ENCODE assay signal across 8 cellular contexts in the genomic region with DNA sequence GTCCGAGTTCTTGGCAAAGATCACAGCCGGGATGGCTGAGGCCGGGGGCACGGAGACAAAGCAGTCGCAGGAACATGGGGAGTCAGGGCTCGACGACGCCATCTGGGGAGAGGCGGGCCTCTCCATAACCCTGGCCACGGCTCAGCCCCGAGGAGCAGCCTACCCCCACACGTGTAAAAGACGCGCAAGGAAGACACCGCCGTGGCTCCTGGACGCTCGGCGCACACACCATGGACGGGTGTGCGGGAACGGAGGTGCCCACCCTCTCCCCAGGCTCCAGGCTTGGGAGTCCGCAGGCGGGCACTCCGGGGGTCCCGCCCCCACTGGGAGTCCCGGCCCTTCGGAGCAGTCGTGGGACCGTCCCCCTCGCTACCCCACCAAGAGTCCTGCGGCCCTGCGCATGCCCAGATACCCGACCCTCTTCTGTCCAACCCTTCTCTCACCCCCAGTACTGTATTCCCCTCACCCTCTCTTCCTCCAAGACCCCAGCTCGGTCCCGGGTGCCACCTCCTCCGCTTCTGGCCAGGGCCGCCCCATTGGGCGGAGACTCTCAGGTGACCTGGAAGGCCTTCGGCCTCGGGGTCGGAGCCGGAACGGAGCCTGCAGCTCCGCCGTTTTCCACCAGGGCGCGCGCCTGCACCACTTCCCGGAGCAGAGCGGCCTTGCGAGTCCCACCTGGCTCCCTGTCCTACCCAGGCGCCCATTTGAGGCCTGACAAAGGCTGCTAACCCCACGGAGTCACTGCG. TPM values are rescaled to one million over a fixed set of nuclear protein-coding genes. Genes with fewer than 3 reads are reported as not detected.
DNase-seq lines count a peak whose midpoint lies in the region; ATAC-seq, FAIRE-seq and TF ChIP-seq lines count a peak whose summit lies in the region.

A gene (minus strand): TSS at position 532 of the 746 bp plus-strand sequence. CDS start 430 bp downstream, at position 102.

- H3K4me1 ChIP-seq in A549 (peaks cover 25% of the 10 kb centered on the region), kidney (ENCODE audit: control insufficient read depth in 1 of 2, insufficient read depth in 1 of 2, low read depth in 1 of 2, low read length in 2 of 2) (peaks cover 28 to 33% of the 10 kb centered on the region in 2 donors)

- H3K9me3 ChIP-seq in A549 = no peaks in the 10 kb centered on the region
- no peaks in the 10 kb centered on the region for H3K9me3 ChIP-seq in kidney (ENCODE audit: control insufficient read depth in 1 of 2, low read length in 2 of 2)

- peaks cover 18% of the 10 kb centered on the region for H3K27me3 Mint-ChIP-seq in central memory CD8-positive, alpha-beta T cell

- no peaks in the 10 kb centered on the region for H3K9me3 Mint-ChIP-seq in central memory CD8-positive, alpha-beta T cell

- no peak for TF ChIP-seq EP300 in A549 (IDR thresholded peaks at IDR 0.05)

- peak within 1 kb of the TSS; percentile 61 to 87 for H3K9ac ChIP-seq in kidney (ENCODE audit: low read length in 2 of 2)

- H3K4me3 ChIP-seq in A549 (peak within 1 kb of the TSS; percentile 85), kidney (ENCODE audit: low read length in 2 of 2) (peak within 1 kb of the TSS; percentile 68 to 91)

- peak within 1 kb of the TSS; percentile 99 for H3K4me2 ChIP-seq in A549

- CTCF ChIA-PET in A549 (lab: Yijun Ruan, JAX) = interaction anchor here (0.6 to 36.3 kb wide), 33 partner anchors 11 to 223 kb away, joined by 3 to 1860 read pairs (median 4); a partner anchor contains a TSS

- TF ChIP-seq POLR2A in A549 (IDR thresholded peaks at IDR 0.05; ENCODE audit: low read length) = peak; percentile 49

- intact Hi-C loops in kidney (cut with DNase I) = loop anchor here (10.0 kb wide), 1 partner anchor 174 kb away; no protein-coding TSS in a partner anchor

- TF ChIP-seq CTCF in A549 (IDR thresholded peaks at IDR 0.05) (peak; percentile 98), kidney (IDR thresholded peaks at IDR 0.05; ENCODE audit: borderline replicate concordance, extremely low read depth, insufficient read depth) (peak; percentile 98)

- H3K27ac ChIP-seq in A549 (peak within 1 kb of the TSS; percentile 90 to 92), kidney (ENCODE audit: low read depth in 2 of 2, low read length in 2 of 2) (peak within 1 kb of the TSS; percentile 61 to 74)

- DNase-seq in A549 (ENCODE audit: low read depth in 1 of 2, low spot score in 1 of 2) = peak; percentile 92 to 93
- DNase-seq in NCI-H345 (lab: John Stamatoyannopoulos, UW) = peak; percentile 87
- DNase-seq in activated CD4-positive, CD25-positive, alpha-beta regulatory T cell treated with anti-CD3 and anti-CD28 coated beads, Interleukin-2, amount 50 U/mL, for 16 hours (ENCODE audit: low read depth, low spot score) = peak; percentile 65
- peak; percentile 79 to 91 for DNase-seq in central memory CD8-positive, alpha-beta T cell (ENCODE audit: low spot score in 2 of 2)
- peak; percentile 96 for DNase-seq in kidney
- DNase-seq in stimulated activated CD4-positive, alpha-beta T cell treated with anti-CD3 and anti-CD28 coated beads, Interleukin-15, amount 100 ng/mL, for 48 hours (ENCODE audit: low read depth in 2 of 2) = peak; percentile 76 to 87

- no peak for FAIRE-seq in A549 (lab: Jason Lieb, UNC)
- FAIRE-seq in kidney (lab: Jason Lieb, UNC) = no peak

- TF ChIP-seq RAD21 in A549 (conservative IDR thresholded peaks at IDR 0.05 in 1 of 2, IDR thresholded peaks at IDR 0.05 in 1 of 2) = peak; percentile 99 to 100

- peaks cover 23% of the 10 kb centered on the region for H3K4me1 Mint-ChIP-seq in central memory CD8-positive, alpha-beta T cell

- WGBS in A549 (ENCODE audit: missing lambda C conversion rate) = 2% methylated on average over 50 of the region's 55 CpGs

- H3K4me3 Mint-ChIP-seq in central memory CD8-positive, alpha-beta T cell = peak within 1 kb of the TSS; percentile 96

- ATAC-seq in A549 (peak; percentile 79 to 90), GM18519 (IDR thresholded peaks at IDR 0.05; ENCODE audit: low FRiP score, unreplicated experiment) (peak; percentile 74), HG03135 (IDR thresholded peaks at IDR 0.05; ENCODE audit: unreplicated experiment) (peak; percentile 74)
- peak; percentile 84 for ATAC-seq in central memory CD8-positive, alpha-beta T cell (replicated peaks; ENCODE audit: extremely low read depth, poor library complexity, severe bottlenecking)

- peaks cover 2 to 16% of the 10 kb centered on the region in 2 donors for H3K36me3 ChIP-seq in kidney (ENCODE audit: control insufficient read depth in 1 of 2, insufficient read depth in 2 of 2, low read length in 2 of 2)

- POLR2A ChIA-PET in A549 (lab: Yijun Ruan, JAX) = interaction anchor here (0.6 to 2.6 kb wide), 7 partner anchors 10 to 130 kb away, joined by 3 to 35 read pairs (median 3); a partner anchor contains a TSS

- H3K36me3 Mint-ChIP-seq in central memory CD8-positive, alpha-beta T cell (ENCODE audit: insufficient read depth) = peaks cover 5% of the 10 kb centered on the region

- peak within 1 kb of the TSS; percentile 97 for H3K27ac Mint-ChIP-seq in central memory CD8-positive, alpha-beta T cell (ENCODE audit: low read depth)

TF ChIP-seq in A549, 52 proteins besides CTCF, POLR2A, EP300 and RAD21:
- TF ChIP-seq HOXB13 (CRISPR knock-in tag; IDR thresholded peaks at IDR 0.05; ENCODE audit: low read depth) (0 out of 2 replicates have a peak, but pooled peaks have one; percentile 45), PHF8 (IDR thresholded peaks at IDR 0.05; ENCODE audit: borderline replicate concordance, low read depth) (peak; percentile 47; the same call in 1 of the 2 replicates), JUN (IDR thresholded peaks at IDR 0.05) (peak in 1 of 2 experiments; percentile 67; a peak in 2 of 5 replicates), HOXB5 (CRISPR knock-in tag; IDR thresholded peaks at IDR 0.05) (peak; percentile 55; the same call in 1 of the 2 replicates), GATA3 (IDR thresholded peaks at IDR 0.05; ENCODE audit: borderline replicate concordance) (0 out of 2 replicates have a peak, but pooled peaks have one; percentile 6), POLR2AphosphoS2 (conservative IDR thresholded peaks at IDR 0.05; ENCODE audit: low read length) (no peak), KDM5A (IDR thresholded peaks at IDR 0.05) (peak; percentile 85), SMC3 (IDR thresholded peaks at IDR 0.05) (peak; percentile 100), MAZ (IDR thresholded peaks at IDR 0.05; ENCODE audit: borderline replicate concordance, low read depth, low read length) (0 out of 2 replicates have a peak, but pooled peaks have one; percentile 30), RARB (CRISPR knock-in tag; IDR thresholded peaks at IDR 0.05) (no peak), ESRRA (IDR thresholded peaks at IDR 0.05; ENCODE audit: borderline replicate concordance, low read length) (no peak)
- TF ChIP-seq, protein P1, sequence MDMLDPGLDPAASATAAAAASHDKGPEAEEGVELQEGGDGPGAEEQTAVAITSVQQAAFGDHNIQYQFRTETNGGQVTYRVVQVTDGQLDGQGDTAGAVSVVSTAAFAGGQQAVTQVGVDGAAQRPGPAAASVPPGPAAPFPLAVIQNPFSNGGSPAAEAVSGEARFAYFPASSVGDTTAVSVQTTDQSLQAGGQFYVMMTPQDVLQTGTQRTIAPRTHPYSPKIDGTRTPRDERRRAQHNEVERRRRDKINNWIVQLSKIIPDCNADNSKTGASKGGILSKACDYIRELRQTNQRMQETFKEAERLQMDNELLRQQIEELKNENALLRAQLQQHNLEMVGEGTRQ (IDR thresholded peaks at IDR 0.05) = peak; percentile 66
- TF ChIP-seq, protein P2, sequence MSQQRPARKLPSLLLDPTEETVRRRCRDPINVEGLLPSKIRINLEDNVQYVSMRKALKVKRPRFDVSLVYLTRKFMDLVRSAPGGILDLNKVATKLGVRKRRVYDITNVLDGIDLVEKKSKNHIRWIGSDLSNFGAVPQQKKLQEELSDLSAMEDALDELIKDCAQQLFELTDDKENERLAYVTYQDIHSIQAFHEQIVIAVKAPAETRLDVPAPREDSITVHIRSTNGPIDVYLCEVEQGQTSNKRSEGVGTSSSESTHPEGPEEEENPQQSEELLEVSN (IDR thresholded peaks at IDR 0.05; ENCODE audit: borderline replicate concordance, low read depth) = peak; percentile 26; the same call in 1 of the 2 replicates
- TF ChIP-seq, protein P3, sequence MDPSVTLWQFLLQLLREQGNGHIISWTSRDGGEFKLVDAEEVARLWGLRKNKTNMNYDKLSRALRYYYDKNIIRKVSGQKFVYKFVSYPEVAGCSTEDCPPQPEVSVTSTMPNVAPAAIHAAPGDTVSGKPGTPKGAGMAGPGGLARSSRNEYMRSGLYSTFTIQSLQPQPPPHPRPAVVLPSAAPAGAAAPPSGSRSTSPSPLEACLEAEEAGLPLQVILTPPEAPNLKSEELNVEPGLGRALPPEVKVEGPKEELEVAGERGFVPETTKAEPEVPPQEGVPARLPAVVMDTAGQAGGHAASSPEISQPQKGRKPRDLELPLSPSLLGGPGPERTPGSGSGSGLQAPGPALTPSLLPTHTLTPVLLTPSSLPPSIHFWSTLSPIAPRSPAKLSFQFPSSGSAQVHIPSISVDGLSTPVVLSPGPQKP (IDR thresholded peaks at IDR 0.05; ENCODE audit: low read depth, low read length) = no peak
- TF ChIP-seq, protein P4, sequence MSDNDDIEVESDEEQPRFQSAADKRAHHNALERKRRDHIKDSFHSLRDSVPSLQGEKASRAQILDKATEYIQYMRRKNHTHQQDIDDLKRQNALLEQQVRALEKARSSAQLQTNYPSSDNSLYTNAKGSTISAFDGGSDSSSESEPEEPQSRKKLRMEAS (IDR thresholded peaks at IDR 0.05) = peak; percentile 22; the same call in 1 of the 2 replicates
- TF ChIP-seq, protein P5, sequence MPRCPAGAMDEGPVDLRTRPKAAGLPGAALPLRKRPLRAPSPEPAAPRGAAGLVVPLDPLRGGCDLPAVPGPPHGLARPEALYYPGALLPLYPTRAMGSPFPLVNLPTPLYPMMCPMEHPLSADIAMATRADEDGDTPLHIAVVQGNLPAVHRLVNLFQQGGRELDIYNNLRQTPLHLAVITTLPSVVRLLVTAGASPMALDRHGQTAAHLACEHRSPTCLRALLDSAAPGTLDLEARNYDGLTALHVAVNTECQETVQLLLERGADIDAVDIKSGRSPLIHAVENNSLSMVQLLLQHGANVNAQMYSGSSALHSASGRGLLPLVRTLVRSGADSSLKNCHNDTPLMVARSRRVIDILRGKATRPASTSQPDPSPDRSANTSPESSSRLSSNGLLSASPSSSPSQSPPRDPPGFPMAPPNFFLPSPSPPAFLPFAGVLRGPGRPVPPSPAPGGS (IDR thresholded peaks at IDR 0.05) = peak; percentile 33; the same call in 1 of the 3 replicates
TF ChIP-seq in A549: peak in this region for 12.

RNA-seq across cellular contexts. Expression of the gene that starts here (rescaled TPM):
- polyA plus RNA-seq in A549 (2011; rRNA removed) (20.7 and 25.8 TPM in 2 replicates), A549 (2017; fragmentation: RNase III; extraction: RNeasy Plus Mini Kit Qiagen cat#74134 plus additional on column Dnase treatment) (37.3 to 47.7 TPM (median 43.7 TPM) in 3 replicates), kidney (ENCODE audit: insufficient read depth, low read depth, low replicate concordance) (172 TPM)
- 52.9 and 61.8 TPM in 2 replicates for polyA plus RNA-seq in A549 (2012; cell fraction: cytosol; rRNA removed)
- polyA plus RNA-seq in A549 (2012; cell fraction: nucleus; rRNA removed) = 177 and 179 TPM in 2 replicates
- polyA minus RNA-seq in A549 (2011; rRNA and poly(A)+ RNA removed) = 20.0 and 22.6 TPM in 2 replicates
- total RNA-seq in kidney = 40.3 TPM

Comparison
In these comparisons a context has a peak if more than half of its experiments do, and no peak if none do; other contexts are left out.
1. Peak in every context shown above with its lines: DNase-seq, ATAC-seq, H3K4me3 ChIP-seq and H3K27ac ChIP-seq.